35 cellular contexts compared by ENCODE assay signal in the genomic region with DNA sequence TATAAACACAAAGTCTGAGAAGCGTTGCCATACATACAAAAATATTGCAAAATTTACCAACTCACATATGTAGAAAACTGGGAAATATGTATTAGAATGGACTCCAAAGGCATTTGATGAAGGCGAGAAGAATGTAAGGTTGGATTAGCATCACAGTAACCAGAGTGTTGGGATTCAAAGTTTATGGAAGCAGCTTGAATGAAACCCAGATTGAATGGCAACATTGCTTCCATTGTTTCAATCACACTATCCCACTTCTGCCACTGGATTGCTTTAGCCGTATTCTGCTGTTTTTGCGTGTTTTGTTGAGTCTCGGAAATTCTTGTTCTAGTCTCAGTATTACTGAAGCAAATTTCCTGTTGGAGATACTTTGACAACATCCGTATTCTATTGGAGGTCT.
"Had no signal": no experiment of that assay in that cellular context is flagged by ENCODE, and none has a peak within 500 bp of the region (broad histone marks: within the 10 kb centered on the region; RNA-seq: fewer than 3 reads in every experiment).

No MANE protein-coding gene starts in this region.

- H3K9me3 ChIP-seq: adrenal gland, body of pancreas, breast epithelium had no signal

- H3K4me1 ChIP-seq: adrenal gland, body of pancreas, breast epithelium had no signal

- H3K4me3 ChIP-seq: adrenal gland, body of pancreas, breast epithelium had no signal

- ATAC-seq: activated CD4-positive, alpha-beta T cell treated with anti-CD3 and anti-CD28 coated beads for 36 hours; activated CD4-positive, CD25-positive, alpha-beta regulatory T cell treated with anti-CD3 and anti-CD28 coated beads, Interleukin-2, amount 50 U/mL, for 24 hours; activated CD8-positive, alpha-beta memory T cell treated with anti-CD3 and anti-CD28 coated beads, Interleukin-2, amount 10 ng/mL, durations not matched to agents 7 days and 5 days; activated CD8-positive, alpha-beta T cell treated with anti-CD3 and anti-CD28 coated beads, Interleukin-2, amount 10 ng/mL, durations not matched to agents 7 days and 5 days; activated naive CD4-positive, alpha-beta T cell treated with anti-CD3 and anti-CD28 coated beads, Interleukin-2, amount 50 U/mL, for 72 hours; body of pancreas had no signal

- H3K27me3 ChIP-seq: adrenal gland, body of pancreas, brain microvascular endothelial cell, breast epithelium had no signal

- H3K36me3 Mint-ChIP-seq: activated CD8-positive, alpha-beta memory T cell treated with anti-CD3 and anti-CD28 coated beads, Interleukin-2, amount 10 ng/mL, durations not matched to agents 7 days and 5 days; activated naive CD4-positive, alpha-beta T cell treated with anti-CD3 and anti-CD28 coated beads, Interleukin-2, amount 50 U/mL, for 72 hours; activated naive CD8-positive, alpha-beta T cell treated with anti-CD3 and anti-CD28 coated beads for 36 hours had no signal

- DNase-seq: activated CD4-positive, alpha-beta memory T cell treated with anti-CD3 and anti-CD28 coated beads, Interleukin-2, amount 10 ng/mL, durations not matched to agents 7 days and 5 days; activated CD4-positive, alpha-beta T cell treated with anti-CD3 and anti-CD28 coated beads for 1 hour; activated CD4-positive, alpha-beta T cell treated with anti-CD3 and anti-CD28 coated beads for 36 hours; activated CD4-positive, alpha-beta T cell treated with anti-CD3 and anti-CD28 coated beads for 48 hours; activated CD4-positive, alpha-beta T cell treated with anti-CD3 and anti-CD28 coated beads, Interleukin-2, amount 10 ng/mL, durations not matched to agents 7 days and 5 days; activated CD4-positive, alpha-beta T cell treated with anti-CD3 and anti-CD28 coated beads, Interleukin-2, amount 50 U/mL, for 48 hours; activated CD4-positive, CD25-positive, alpha-beta regulatory T cell; activated CD8-positive, alpha-beta memory T cell treated with anti-CD3 and anti-CD28 coated beads for 24 hours; activated CD8-positive, alpha-beta memory T cell treated with anti-CD3 and anti-CD28 coated beads, Interleukin-2, amount 10 ng/mL, durations not matched to agents 7 days and 5 days; activated CD8-positive, alpha-beta memory T cell treated with anti-CD3 and anti-CD28 coated beads, Interleukin-2, amount 50 U/mL, for 48 hours; activated CD8-positive, alpha-beta T cell treated with anti-CD3 and anti-CD28 coated beads, Interleukin-2, amount 10 ng/mL, durations not matched to agents 7 days and 5 days; activated effector memory CD4-positive, alpha-beta T cell treated with anti-CD3 and anti-CD28 coated beads, Interleukin-2, amount 50 U/mL, for 16 hours; activated gamma-delta T cell treated with Interleukin-2 at 50 U/mL for 16 hours; activated naive CD4-positive, alpha-beta T cell; activated naive CD4-positive, alpha-beta T cell treated with anti-CD3 and anti-CD28 coated beads for 36 hours; activated naive CD4-positive, alpha-beta T cell treated with anti-CD3 and anti-CD28 coated beads, Interleukin-2, amount 50 U/mL, for 16 hours; activated naive CD8-positive, alpha-beta T cell treated with anti-CD3 and anti-CD28 coated beads for 36 hours; activated T-cell treated with anti-CD3 and anti-CD28 coated beads, Interleukin-2, amount 50 U/mL, for 24 hours; activated T-cell treated with anti-CD3 and anti-CD28 coated beads, Interleukin-2, amount 50 U/mL, for 48 hours; adrenal gland; amniotic stem cell; aorta; body of pancreas; brain microvascular endothelial cell; central memory CD4-positive, alpha-beta T cell; T-helper 1 cell; T-helper 2 cell; T-helper 9 cell had no signal

- H3K27ac Mint-ChIP-seq: activated CD4-positive, alpha-beta memory T cell treated with anti-CD3 and anti-CD28 coated beads, Interleukin-2, amount 10 ng/mL, durations not matched to agents 7 days and 5 days; activated CD4-positive, alpha-beta T cell treated with anti-CD3 and anti-CD28 coated beads for 36 hours; activated CD4-positive, alpha-beta T cell treated with anti-CD3 and anti-CD28 coated beads, Interleukin-2, amount 10 ng/mL, durations not matched to agents 7 days and 5 days; activated CD8-positive, alpha-beta memory T cell treated with anti-CD3 and anti-CD28 coated beads, Interleukin-2, amount 10 ng/mL, durations not matched to agents 7 days and 5 days; activated CD8-positive, alpha-beta T cell treated with anti-CD3 and anti-CD28 coated beads, Interleukin-2, amount 10 ng/mL, durations not matched to agents 7 days and 5 days; activated naive CD4-positive, alpha-beta T cell treated with anti-CD3 and anti-CD28 coated beads for 36 hours; activated naive CD4-positive, alpha-beta T cell treated with anti-CD3 and anti-CD28 coated beads, Interleukin-2, amount 50 U/mL, for 72 hours; activated naive CD8-positive, alpha-beta T cell treated with anti-CD3 and anti-CD28 coated beads for 36 hours; activated T-cell treated with anti-CD3 and anti-CD28 coated beads, Interleukin-2, amount 50 U/mL, for 24 hours; activated T-helper 2 cell treated with anti-CD3 and anti-CD28 coated beads, Interferon-gamma antibody, Interleukin-2, Interleukin-4, amounts not matched to agents 10 μg/mL and 5 μg/mL and 100 μg/mL, durations not matched to agents 14 hours and 24 hours and 36 hours; T-helper 1 cell treated with Interleukin-12 subunit alpha and Interleukin-12 subunit beta and Interleukin-4 antibody, amounts not matched to agents 30 μg/mL and 1 μg/mL, for 36 hours; T-helper 2 cell treated with Interferon-gamma antibody and Interleukin-4, amounts not matched to agents 5 μg/mL and 100 μg/mL, for 36 hours had no signal

- H3K36me3 ChIP-seq: adrenal gland, brain microvascular endothelial cell, breast epithelium had no signal

- H3K27me3 Mint-ChIP-seq: activated CD4-positive, alpha-beta memory T cell treated with anti-CD3 and anti-CD28 coated beads, Interleukin-2, amount 10 ng/mL, durations not matched to agents 7 days and 5 days; activated CD4-positive, alpha-beta T cell treated with anti-CD3 and anti-CD28 coated beads for 36 hours; activated CD4-positive, alpha-beta T cell treated with anti-CD3 and anti-CD28 coated beads, Interleukin-2, amount 10 ng/mL, durations not matched to agents 7 days and 5 days; activated CD8-positive, alpha-beta memory T cell treated with anti-CD3 and anti-CD28 coated beads, Interleukin-2, amount 10 ng/mL, durations not matched to agents 7 days and 5 days; activated naive CD8-positive, alpha-beta T cell treated with anti-CD3 and anti-CD28 coated beads for 36 hours; activated T-cell treated with anti-CD3 and anti-CD28 coated beads, Interleukin-2, amount 50 U/mL, for 24 hours had no signal

- H3K4me1 Mint-ChIP-seq: activated CD4-positive, alpha-beta memory T cell treated with anti-CD3 and anti-CD28 coated beads, Interleukin-2, amount 10 ng/mL, durations not matched to agents 7 days and 5 days; activated CD4-positive, alpha-beta T cell treated with anti-CD3 and anti-CD28 coated beads for 36 hours; activated CD4-positive, alpha-beta T cell treated with anti-CD3 and anti-CD28 coated beads, Interleukin-2, amount 10 ng/mL, durations not matched to agents 7 days and 5 days; activated CD8-positive, alpha-beta memory T cell treated with anti-CD3 and anti-CD28 coated beads, Interleukin-2, amount 10 ng/mL, durations not matched to agents 7 days and 5 days; activated naive CD8-positive, alpha-beta T cell treated with anti-CD3 and anti-CD28 coated beads for 36 hours had no signal

- H3K9me3 Mint-ChIP-seq: T-helper 1 cell treated with Interleukin-12 subunit alpha and Interleukin-12 subunit beta and Interleukin-4 antibody, amounts not matched to agents 30 μg/mL and 1 μg/mL, for 36 hours had no signal

- H3K4me3 Mint-ChIP-seq: activated CD4-positive, alpha-beta memory T cell treated with anti-CD3 and anti-CD28 coated beads, Interleukin-2, amount 10 ng/mL, durations not matched to agents 7 days and 5 days; activated CD4-positive, alpha-beta T cell treated with anti-CD3 and anti-CD28 coated beads for 36 hours; activated CD4-positive, alpha-beta T cell treated with anti-CD3 and anti-CD28 coated beads, Interleukin-2, amount 10 ng/mL, durations not matched to agents 7 days and 5 days; activated CD8-positive, alpha-beta memory T cell treated with anti-CD3 and anti-CD28 coated beads, Interleukin-2, amount 10 ng/mL, durations not matched to agents 7 days and 5 days; activated CD8-positive, alpha-beta T cell treated with anti-CD3 and anti-CD28 coated beads, Interleukin-2, amount 10 ng/mL, durations not matched to agents 7 days and 5 days; activated naive CD4-positive, alpha-beta T cell treated with anti-CD3 and anti-CD28 coated beads for 36 hours; activated naive CD8-positive, alpha-beta T cell treated with anti-CD3 and anti-CD28 coated beads for 36 hours; activated T-cell treated with anti-CD3 and anti-CD28 coated beads, Interleukin-2, amount 50 U/mL, for 24 hours; T-helper 1 cell treated with Interleukin-12 subunit alpha and Interleukin-12 subunit beta and Interleukin-4 antibody, amounts not matched to agents 30 μg/mL and 1 μg/mL, for 36 hours; T-helper 2 cell treated with Interferon-gamma antibody and Interleukin-4, amounts not matched to agents 5 μg/mL and 100 μg/mL, for 36 hours had no signal

- H3K27ac ChIP-seq: adrenal gland, body of pancreas, brain microvascular endothelial cell, breast epithelium, VCaP had no signal
